41 cellular contexts compared by ENCODE assay signal in the genomic region with DNA sequence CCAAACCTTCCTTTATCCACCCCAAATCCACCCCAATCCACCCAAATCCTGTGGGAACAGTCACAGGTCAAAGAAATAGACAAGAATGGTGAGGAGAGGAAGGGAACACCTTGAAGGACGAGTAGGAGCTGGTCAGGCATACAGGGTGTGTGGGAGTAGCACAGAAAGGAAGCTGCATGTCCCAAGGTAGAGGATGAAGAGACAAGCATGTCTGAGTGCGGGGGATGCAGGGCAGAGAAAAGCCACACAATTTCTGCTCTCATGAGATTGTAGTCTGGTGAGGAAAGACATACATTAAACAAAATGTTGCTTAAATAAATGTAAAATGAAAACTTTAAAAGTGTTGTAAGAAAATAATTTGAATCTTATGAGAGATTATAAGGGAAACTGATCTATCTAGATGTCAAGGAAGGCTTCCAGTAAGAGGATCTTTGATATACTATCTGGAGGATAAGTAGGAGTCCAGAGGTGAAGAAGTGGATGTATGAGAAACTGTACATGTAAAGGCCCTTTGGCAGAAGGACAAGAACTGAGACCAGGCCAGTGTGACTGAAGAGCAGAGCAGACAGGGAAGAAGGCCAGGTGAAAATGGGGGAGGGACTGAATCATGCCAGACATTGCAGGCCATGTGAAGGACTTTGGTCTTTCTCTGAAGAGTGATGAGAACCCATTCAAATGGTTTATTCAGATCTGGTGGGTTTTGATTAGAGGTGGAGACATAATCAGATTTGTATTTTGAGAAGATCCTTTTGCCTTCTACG. TPM values are rescaled to one million over a fixed set of nuclear protein-coding genes. Genes with fewer than 3 reads are reported as not detected.
"Had no signal": no experiment of that assay in that cellular context is flagged by ENCODE, and none has a peak within 500 bp of the region (broad histone marks: within the 10 kb centered on the region; RNA-seq: fewer than 3 reads in every experiment).

No MANE protein-coding gene starts in this region.

- H3K4me2 ChIP-seq: hepatocyte, smooth muscle cell had no signal

- H3K79me2 ChIP-seq: hepatocyte had no signal

- H3K27me3 Mint-ChIP-seq: progenitor cell of endocrine pancreas, type B pancreatic cell had no signal

- ATAC-seq: gastroesophageal sphincter; left lung; stimulated activated memory B cell treated with anti-CD40 and anti-IgM and Interleukin-4, amounts not matched to agents 10 μg/mL and 1 μg/mL and 100 μg/mL, for 72 hours; stimulated activated naive CD8-positive, alpha-beta T cell treated with anti-CD3 and anti-CD28 coated beads, Interleukin-15, amount 100 ng/mL, for 72 hours had no signal

- H3K9me3 Mint-ChIP-seq: activated CD4-positive, alpha-beta memory T cell treated with anti-CD3 and anti-CD28 coated beads for 36 hours; activated CD4-positive, alpha-beta T cell treated with anti-CD3 and anti-CD28 coated beads, Interleukin-2, amount 10 ng/mL, durations not matched to agents 24 days and 14 days; activated naive CD4-positive, alpha-beta T cell treated with anti-CD3 and anti-CD28 coated beads for 36 hours; activated naive CD8-positive, alpha-beta T cell treated with anti-CD3 and anti-CD28 coated beads for 36 hours; activated T-helper 1 cell treated with anti-CD3 and anti-CD28 coated beads, Interleukin-12 subunit alpha, Interleukin-12 subunit beta, Interleukin-2, Interleukin-4 antibody, amounts not matched to agents 30 ng/mL and 10 ng/mL and 1 ng/mL, durations not matched to agents 14 hours and 24 hours and 36 hours; nephron progenitor cell; stimulated activated memory B cell treated with anti-CD40 and anti-IgM and Interleukin-4, amounts not matched to agents 10 μg/mL and 1 μg/mL and 100 μg/mL, for 72 hours; stimulated activated naive CD8-positive, alpha-beta T cell treated with anti-CD3 and anti-CD28 coated beads, Interleukin-15, amount 100 ng/mL, for 72 hours; type B pancreatic cell had no signal

- H3K27ac Mint-ChIP-seq: activated CD4-positive, alpha-beta memory T cell treated with anti-CD3 and anti-CD28 coated beads for 36 hours; activated CD4-positive, alpha-beta T cell treated with anti-CD3 and anti-CD28 coated beads, Interleukin-2, amount 10 ng/mL, durations not matched to agents 24 days and 14 days; activated naive CD4-positive, alpha-beta T cell treated with anti-CD3 and anti-CD28 coated beads for 36 hours; activated naive CD8-positive, alpha-beta T cell treated with anti-CD3 and anti-CD28 coated beads for 36 hours; activated T-helper 1 cell treated with anti-CD3 and anti-CD28 coated beads, Interleukin-12 subunit alpha, Interleukin-12 subunit beta, Interleukin-2, Interleukin-4 antibody, amounts not matched to agents 30 ng/mL and 10 ng/mL and 1 ng/mL, durations not matched to agents 14 hours and 24 hours and 36 hours; nephron progenitor cell; progenitor cell of endocrine pancreas; stimulated activated memory B cell treated with anti-CD40 and anti-IgM and Interleukin-4, amounts not matched to agents 10 μg/mL and 1 μg/mL and 100 μg/mL, for 72 hours; stimulated activated naive CD8-positive, alpha-beta T cell treated with anti-CD3 and anti-CD28 coated beads, Interleukin-15, amount 100 ng/mL, for 72 hours; type B pancreatic cell had no signal

- H3K4me1 Mint-ChIP-seq: activated CD4-positive, alpha-beta T cell treated with anti-CD3 and anti-CD28 coated beads, Interleukin-2, amount 10 ng/mL, durations not matched to agents 24 days and 14 days; activated naive CD8-positive, alpha-beta T cell treated with anti-CD3 and anti-CD28 coated beads for 36 hours; naive B cell; stimulated activated memory B cell treated with anti-CD40 and anti-IgM and Interleukin-4, amounts not matched to agents 10 μg/mL and 1 μg/mL and 100 μg/mL, for 72 hours; stimulated activated naive CD8-positive, alpha-beta T cell treated with anti-CD3 and anti-CD28 coated beads, Interleukin-15, amount 100 ng/mL, for 72 hours had no signal

- H3K9me3 ChIP-seq: adrenal gland, ascending aorta, gastroesophageal sphincter, left lung, neutrophil, sigmoid colon, uterus had no signal

- H3K4me1 ChIP-seq: adrenal gland, uterus had no signal

- H3K36me3 Mint-ChIP-seq: activated CD4-positive, alpha-beta memory T cell treated with anti-CD3 and anti-CD28 coated beads for 36 hours; activated naive CD8-positive, alpha-beta T cell treated with anti-CD3 and anti-CD28 coated beads for 36 hours; naive B cell; stimulated activated memory B cell treated with anti-CD40 and anti-IgM and Interleukin-4, amounts not matched to agents 10 μg/mL and 1 μg/mL and 100 μg/mL, for 72 hours had no signal

- H3K27me3 ChIP-seq: adrenal gland, ascending aorta, brain microvascular endothelial cell, gastroesophageal sphincter, hepatocyte, left lung, neutrophil, sigmoid colon, uterus had no signal

- H3K4me3 Mint-ChIP-seq: activated CD4-positive, alpha-beta memory T cell treated with anti-CD3 and anti-CD28 coated beads for 36 hours; activated CD4-positive, alpha-beta T cell treated with anti-CD3 and anti-CD28 coated beads, Interleukin-2, amount 10 ng/mL, durations not matched to agents 24 days and 14 days; activated naive CD4-positive, alpha-beta T cell treated with anti-CD3 and anti-CD28 coated beads for 36 hours; activated naive CD8-positive, alpha-beta T cell treated with anti-CD3 and anti-CD28 coated beads for 36 hours; activated T-helper 1 cell treated with anti-CD3 and anti-CD28 coated beads, Interleukin-12 subunit alpha, Interleukin-12 subunit beta, Interleukin-2, Interleukin-4 antibody, amounts not matched to agents 30 ng/mL and 10 ng/mL and 1 ng/mL, durations not matched to agents 14 hours and 24 hours and 36 hours; naive B cell; nephron progenitor cell; stimulated activated memory B cell treated with anti-CD40 and anti-IgM and Interleukin-4, amounts not matched to agents 10 μg/mL and 1 μg/mL and 100 μg/mL, for 72 hours; stimulated activated naive CD8-positive, alpha-beta T cell treated with anti-CD3 and anti-CD28 coated beads, Interleukin-15, amount 100 ng/mL, for 72 hours; type B pancreatic cell had no signal

- H3K27ac ChIP-seq: adrenal gland, ascending aorta, brain microvascular endothelial cell, gastroesophageal sphincter, hepatocyte, left lung, neutrophil, sigmoid colon, uterus had no signal

- H2AFZ ChIP-seq: hepatocyte had no signal

- H3K4me3 ChIP-seq: adrenal gland, ascending aorta, gastroesophageal sphincter, hepatocyte, left lung, lung, sigmoid colon, smooth muscle cell, uterus had no signal

- H3K36me3 ChIP-seq: adrenal gland, left lung, neutrophil, uterus had no signal

- FAIRE-seq: endothelial cell of umbilical vein, kidney had no signal

- DNase-seq: activated CD4-positive, alpha-beta memory T cell treated with anti-CD3 and anti-CD28 coated beads for 36 hours; activated CD4-positive, alpha-beta T cell treated with anti-CD3 and anti-CD28 coated beads, Interleukin-2, amount 10 ng/mL, durations not matched to agents 24 days and 14 days; activated CD4-positive, CD25-positive, alpha-beta regulatory T cell treated with anti-CD3 and anti-CD28 coated beads, Interleukin-2, amount 50 U/mL, for 72 hours; activated CD8-positive, alpha-beta memory T cell treated with anti-CD3 and anti-CD28 coated beads, Interleukin-2, amount 50 U/mL, for 4 hours; activated effector memory CD4-positive, alpha-beta T cell treated with anti-CD3 and anti-CD28 coated beads, Interleukin-2, amount 50 U/mL, for 16 hours; activated naive CD4-positive, alpha-beta T cell treated with anti-CD3 and anti-CD28 coated beads for 36 hours; activated naive CD8-positive, alpha-beta T cell treated with anti-CD3 and anti-CD28 coated beads for 36 hours; activated T-cell treated with anti-CD3 and anti-CD28 coated beads, Interleukin-2, amount 50 U/mL, for 1 hour; adrenal gland; brain microvascular endothelial cell; caudate nucleus; kidney; left lung; naive B cell; nephron progenitor cell; retina; sigmoid colon; stimulated activated CD4-positive, alpha-beta T cell treated with anti-CD3 and anti-CD28 coated beads, Interleukin-1b, Interleukin-23, amount 100 ng/mL, for 48 hours; stimulated activated CD4-positive, alpha-beta T cell treated with anti-CD3 and anti-CD28 coated beads, Interleukin-4, amount 100 ng/mL, for 4 hours; stimulated activated CD8-positive, alpha-beta memory T cell treated with anti-CD3 and anti-CD28 coated beads, Interleukin-4, amount 100 ng/mL, for 48 hours; stimulated activated naive CD8-positive, alpha-beta T cell treated with anti-CD3 and anti-CD28 coated beads, Interleukin-15, amount 100 ng/mL, for 72 hours; substantia nigra; uterus had no signal

RNA-seq across cellular contexts. Expression of a gene that starts 18.6 kb away (rescaled TPM):
- total RNA-seq: activated CD8-positive, alpha-beta memory T cell treated with anti-CD3 and anti-CD28 coated beads for 36 hours; activated naive CD4-positive, alpha-beta T cell treated with anti-CD3 and anti-CD28 coated beads for 36 hours; activated naive CD8-positive, alpha-beta T cell treated with anti-CD3 and anti-CD28 coated beads for 36 hours had no signal

RNA-seq across cellular contexts. Expression of a gene that starts 45.1 kb away (rescaled TPM):
- total RNA-seq: activated CD4-positive, alpha-beta memory T cell treated with anti-CD3 and anti-CD28 coated beads for 36 hours; activated CD4-positive, alpha-beta T cell treated with anti-CD3 and anti-CD28 coated beads, Interleukin-2, amount 10 ng/mL, durations not matched to agents 24 days and 14 days; activated CD8-positive, alpha-beta memory T cell treated with anti-CD3 and anti-CD28 coated beads for 36 hours; activated naive CD4-positive, alpha-beta T cell treated with anti-CD3 and anti-CD28 coated beads for 36 hours; activated naive CD8-positive, alpha-beta T cell treated with anti-CD3 and anti-CD28 coated beads for 36 hours; activated T-helper 1 cell treated with anti-CD3 and anti-CD28 coated beads, Interleukin-12 subunit alpha, Interleukin-12 subunit beta, Interleukin-2, Interleukin-4 antibody, amounts not matched to agents 30 ng/mL and 10 ng/mL and 1 ng/mL, durations not matched to agents 14 hours and 24 hours and 36 hours; adrenal gland; ascending aorta; endothelial cell of umbilical vein; fibroblast of lung; fibroblast of villous mesenchyme; gastroesophageal sphincter; hepatocyte; kidney; left lung; mesenteric fat pad; osteocyte; progenitor cell of endocrine pancreas; sigmoid colon; smooth muscle cell; T-helper 1 cell treated with Interleukin-12 subunit alpha and Interleukin-12 subunit beta and Interleukin-4 antibody, amounts not matched to agents 30 ng/mL and 1 ng/mL, for 36 hours; uterus had no signal
- polyA plus RNA-seq: endothelial cell of umbilical vein, esophagus, fibroblast of lung, hepatocyte, sigmoid colon, smooth muscle cell had no signal
